21 cellular contexts compared by ENCODE assay signal in the genomic region with DNA sequence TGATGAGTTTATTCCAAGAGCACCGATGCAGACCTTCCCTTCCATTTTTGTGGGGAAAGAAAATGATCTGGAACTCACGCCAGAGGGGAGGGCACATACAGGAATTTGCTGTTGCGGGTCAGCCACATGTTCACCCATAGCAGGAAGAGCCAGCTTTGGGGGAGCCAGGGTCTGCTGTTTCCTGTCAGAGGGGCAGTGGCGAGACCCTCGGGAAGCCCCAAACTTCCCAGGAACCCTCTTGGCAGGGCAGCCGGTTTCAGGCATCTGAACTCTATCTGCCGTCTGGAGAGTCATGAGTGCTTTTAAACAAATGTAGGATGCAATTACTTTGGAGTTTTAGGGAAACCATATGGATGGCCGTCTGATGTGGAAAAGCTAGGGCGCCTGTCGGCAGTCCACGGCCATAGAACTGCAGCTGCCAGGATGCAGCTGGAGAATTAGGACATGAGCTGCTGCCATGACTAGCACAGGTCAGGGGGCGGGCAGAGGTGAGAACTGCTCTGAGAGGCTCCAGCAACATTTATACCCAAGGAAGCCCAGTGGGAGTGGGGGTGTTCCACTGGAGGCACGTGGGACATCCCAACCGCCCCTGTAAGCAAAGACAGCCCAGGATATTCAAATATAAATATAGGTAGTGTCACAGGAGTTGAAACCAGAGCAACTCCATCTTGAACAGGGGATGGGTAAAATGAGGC. TPM values are rescaled to one million over a fixed set of nuclear protein-coding genes. Genes with fewer than 3 reads are reported as not detected.
A peak's percentile ranks its signal among the peaks of the same experiment; 100 is the strongest.
DNase-seq lines count a peak whose midpoint lies in the region; ATAC-seq, FAIRE-seq and TF ChIP-seq lines count a peak whose summit lies in the region.
"Had no signal": no experiment of that assay in that cellular context is flagged by ENCODE, and none has a peak within 500 bp of the region (broad histone marks: within the 10 kb centered on the region; RNA-seq: fewer than 3 reads in every experiment).

No MANE protein-coding gene starts in this region.

- H3K36me3 ChIP-seq in heart right ventricle (no peaks in the 10 kb centered on the region), lung (ENCODE audit: control insufficient read depth in 2 of 2, insufficient read depth in 2 of 2, low read length in 2 of 2) (no peaks in the 10 kb centered on the region), SJCRH30 (no peaks in the 10 kb centered on the region), small intestine (ENCODE audit: control insufficient read depth in 2 of 2, insufficient read depth in 2 of 2, low read length in 2 of 2) (no peaks in the 10 kb centered on the region)

- FAIRE-seq in small intestine (lab: Jason Lieb, UNC) = no peak
- FAIRE-seq: G401.6, GM12891 had no signal

- no peaks in the 10 kb centered on the region for H3K9me3 ChIP-seq in heart right ventricle
- no peaks in the 10 kb centered on the region for H3K9me3 ChIP-seq in lung (ENCODE audit: control insufficient read depth in 2 of 2, insufficient read depth in 1 of 2, low read length in 1 of 2)
- H3K9me3 ChIP-seq in SJCRH30 (replicated peaks) = no peaks in the 10 kb centered on the region
- H3K9me3 ChIP-seq in small intestine (ENCODE audit: control insufficient read depth, low read depth) = no peaks in the 10 kb centered on the region

- H3K27me3 ChIP-seq in heart right ventricle (no peaks in the 10 kb centered on the region), lung (ENCODE audit: control insufficient read depth, insufficient read depth) (no peaks in the 10 kb centered on the region), SJCRH30 (no peaks in the 10 kb centered on the region), small intestine (ENCODE audit: control insufficient read depth in 2 of 2, insufficient read depth in 2 of 2, low read length in 2 of 2) (no peaks in the 10 kb centered on the region)

- H3K4me1 ChIP-seq in heart right ventricle (peaks cover 0 to 16% (median 0%) of the 10 kb centered on the region in 9 donors), lung (ENCODE audit: control insufficient read depth in 2 of 2, insufficient read depth in 2 of 2, low read length in 2 of 2) (no peaks in the 10 kb centered on the region), SJCRH30 (no peaks in the 10 kb centered on the region), small intestine (ENCODE audit: control insufficient read depth in 2 of 2, insufficient read depth in 1 of 2, low read depth in 1 of 2, low read length in 1 of 2) (no peaks in the 10 kb centered on the region)

- H3K27ac ChIP-seq in heart right ventricle (no peak overlapping the region), lung (ENCODE audit: low read depth in 1 of 2, low read length in 1 of 2) (no peak overlapping the region), SJCRH30 (no peak overlapping the region), small intestine (ENCODE audit: low read depth in 1 of 2, low read length in 1 of 2) (no peak overlapping the region)
- H3K27ac ChIP-seq: KMS-11 had no signal

- H3K4me3 ChIP-seq in heart right ventricle (no peak overlapping the region), lung (no peak overlapping the region), SJCRH30 (no peak overlapping the region), small intestine (ENCODE audit: low read depth in 1 of 2, low read length in 2 of 2) (no peak overlapping the region)

- ATAC-seq in heart right ventricle (no peak), lung (ENCODE audit: insufficient read depth, low FRiP score) (no peak), HG02623 (IDR thresholded peaks at IDR 0.05; ENCODE audit: unreplicated experiment) (no peak)
- ATAC-seq: PC-3 had no signal

- intact Hi-C loops in cardiac septum (cut with DNase I) = no loop called here
- intact Hi-C loops in heart right ventricle (cut with DNase I) = loop anchor here in 2 of 10 donors (5.0 to 10.0 kb wide), 2 partner anchors 71 to 133 kb away; no protein-coding TSS in a partner anchor

- 57 to 73% methylated on average over 14 of the region's 14 CpGs for WGBS in heart right ventricle, 2 donors
- WGBS in lung, 2 donors = 77 to 84% methylated on average over 14 of the region's 14 CpGs
- 71 to 87% (median 83%) methylated on average over 14 of the region's 14 CpGs for WGBS in small intestine, 3 donors

- no peak for TF ChIP-seq CTCF in heart right ventricle (IDR thresholded peaks at IDR 0.05)
- TF ChIP-seq CTCF in lung (IDR thresholded peaks at IDR 0.05; ENCODE audit: control extremely low read depth, extremely low read depth) = no peak

- DNase-seq in cardiac septum (ENCODE audit: low spot score) (peak; percentile 31), heart right ventricle (no peak), dermis blood vessel endothelial cell (peak; percentile 51), lung (ENCODE audit: low spot score) (peak; percentile 25), SJCRH30 (no peak), small intestine (no peak)
- DNase-seq: ACHN; Calu3; CD4-positive, alpha-beta T cell; DMS79 treated with DMSO at 0.1 percent for 48 hours; NCI-H1092; NCI-H1694; NCI-H2107; NCI-H226; NCI-H69; PC-3 had no signal

RNA-seq across cellular contexts. Expression of a gene that starts 14.8 kb away (rescaled TPM):
- total RNA-seq in cardiac septum (5.3 TPM), heart right ventricle (10 to 100 TPM in 1 of 10 donors, 1 to 10 TPM in 9; 3.6 to 10.9 (median 4.8) TPM), dermis blood vessel endothelial cell (37.3 and 98.0 TPM in 2 replicates), lung (10 to 100 TPM; 14.0 to 33.3 TPM)
- polyA plus RNA-seq in heart right ventricle (1 to 10 TPM; 2.2 to 3.8 TPM), lung (10 to 100 TPM in 1 of 2 donors, 1 to 10 TPM in 1; 5.4 to 36.1 TPM), small intestine (1 to 10 TPM in 2 of 3 donors, under 1 TPM in 1; 0.22 to 3.6 (median 1.1) TPM)
- total RNA-seq in SJCRH30 (2014; rRNA removed; shearing (Covaris generic)) = 0.81 and 0.89 TPM in 2 replicates
- total RNA-seq: MCF 10A had no signal

RNA-seq across cellular contexts. Expression of a gene that starts 53.4 kb away (rescaled TPM):
- total RNA-seq in cardiac septum (171 TPM), heart right ventricle (100 to 1,000 TPM; 163 to 261 (median 183) TPM), dermis blood vessel endothelial cell (127 and 135 TPM in 2 replicates), lung (100 to 1,000 TPM; 113 to 155 TPM)
- polyA plus RNA-seq in heart right ventricle (100 to 1,000 TPM; 138 to 153 TPM), lung (100 to 1,000 TPM; 126 to 129 TPM), small intestine (100 to 1,000 TPM; 306 to 539 (median 531) TPM)
- total RNA-seq in SJCRH30 (2014; rRNA removed; shearing (Covaris generic)) = 60.4 and 62.5 TPM in 2 replicates

Comparison
In these comparisons a context has a peak if more than half of its experiments do, and no peak if none do; other contexts are left out.
1. DNase-seq: peak in cardiac septum (single experiment), dermis blood vessel endothelial cell (single experiment) and lung (single experiment); none in heart right ventricle (0 of 2), SJCRH30 (0 of 2) and small intestine (single experiment).